In genomic region chr5:170660531-170660930, GRCh38 we compare ENCODE assay signal across 4 cellular contexts.
"Had no signal": no experiment of that assay in that cellular context is flagged by ENCODE, and none has a peak within 500 bp of the region (broad histone marks: within the 10 kb centered on the region; RNA-seq: fewer than 3 reads in every experiment).

No MANE protein-coding gene starts in this region.

- H3K4me3 ChIP-seq: GM23338 had no signal

- H2AFZ ChIP-seq: GM23338 had no signal

- H3K27ac Mint-ChIP-seq: GM23338, H9 had no signal

- H3K4me3 Mint-ChIP-seq: GM23338, H9 had no signal

- H3K4me2 ChIP-seq: GM23338 had no signal

- H3K4me1 Mint-ChIP-seq: GM23338 had no signal

- H3K9me3 Mint-ChIP-seq: GM23338, H9 had no signal

- DNase-seq: H9, HCEC 1CT, IMR-90 had no signal

- ATAC-seq: GM23338 had no signal
